18 cellular contexts compared by ENCODE assay signal in the genomic region with DNA sequence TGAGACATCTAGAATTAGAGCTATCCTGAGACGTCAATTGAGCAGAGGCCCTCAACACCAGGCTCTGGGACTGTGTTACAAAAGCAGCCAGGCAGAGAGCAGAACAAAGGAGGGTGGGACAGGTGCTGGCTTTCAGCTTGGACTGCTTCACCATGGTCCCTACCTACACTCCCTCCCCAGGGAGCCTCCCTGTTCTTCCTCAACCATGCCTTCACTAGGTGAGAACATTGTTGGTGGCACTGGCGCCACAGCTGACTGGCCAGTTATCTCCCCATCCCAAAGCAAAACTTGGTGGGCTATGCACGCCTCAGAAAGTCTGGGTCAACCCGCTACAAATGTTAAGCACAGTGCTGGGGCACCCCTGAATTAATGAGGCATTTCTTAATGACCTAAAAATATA.
DNase-seq lines count a peak whose midpoint lies in the region; ATAC-seq and TF ChIP-seq lines count a peak whose summit lies in the region.
"Had no signal": no experiment of that assay in that cellular context is flagged by ENCODE, and none has a peak within 500 bp of the region (broad histone marks: within the 10 kb centered on the region; RNA-seq: fewer than 3 reads in every experiment).

No MANE protein-coding gene starts in this region.

- TF ChIP-seq CTCF in gastroesophageal sphincter (IDR thresholded peaks at IDR 0.05) = no peak

- no peak overlapping the region for H3K27ac Mint-ChIP-seq in activated CD8-positive, alpha-beta T cell treated with anti-CD3 and anti-CD28 coated beads, Interleukin-2, amount 10 ng/mL, durations not matched to agents 7 days and 5 days
- H3K27ac Mint-ChIP-seq: activated naive CD8-positive, alpha-beta T cell; activated T-cell treated with anti-CD3 and anti-CD28 coated beads, Interleukin-2, amount 50 U/mL, for 24 hours; stimulated activated naive B cell treated with anti-CD40 and anti-IgM and Interleukin-4, amounts not matched to agents 10 μg/mL and 1 μg/mL and 100 μg/mL, for 72 hours had no signal

- H2BK5ac ChIP-seq in trophoblast cell (ENCODE audit: low read depth, low read length, poor library complexity) = peak overlapping the region; percentile 82

- H4K12ac ChIP-seq in trophoblast cell (ENCODE audit: low read depth, low read length) = peak overlapping the region; percentile 15

- H3K9ac ChIP-seq in HUES6 (ENCODE audit: low read length) (peak overlapping the region; percentile 53), trophoblast cell (ENCODE audit: low read length) (no peak overlapping the region)

- H2AK5ac ChIP-seq in trophoblast cell (ENCODE audit: low read length) = peak overlapping the region; percentile 98

- H3K9me3 ChIP-seq in HUES6 (ENCODE audit: control insufficient read depth, insufficient read depth, low read depth, low read length) (no peaks in the 10 kb centered on the region), gastroesophageal sphincter (no peaks in the 10 kb centered on the region), trophoblast cell (ENCODE audit: insufficient read depth, low read depth, low read length) (no peaks in the 10 kb centered on the region)
- H3K9me3 ChIP-seq: breast epithelium, upper lobe of left lung had no signal

- peaks cover 35% of the 10 kb centered on the region for H3K4me1 ChIP-seq in HUES6 (ENCODE audit: control insufficient read depth, insufficient read depth, low read length)
- H3K4me1 ChIP-seq in gastroesophageal sphincter = peaks cover 0 to 52% (median 21%) of the 10 kb centered on the region in 3 donors
- peaks cover 40 to 47% of the 10 kb centered on the region in 2 experiments for H3K4me1 ChIP-seq in trophoblast cell (ENCODE audit: control insufficient read depth in 1 of 2, insufficient read depth in 2 of 2, low read length in 2 of 2)
- H3K4me1 ChIP-seq: breast epithelium had no signal

- no peak overlapping the region for H3K4me3 ChIP-seq in HUES6 (ENCODE audit: low read depth, low read length)
- H3K4me3 ChIP-seq in gastroesophageal sphincter = no peak overlapping the region
- H3K4me3 ChIP-seq in trophoblast cell (ENCODE audit: low read depth, low read length) = no peak overlapping the region
- H3K4me3 ChIP-seq: breast epithelium, upper lobe of left lung had no signal

- no peaks in the 10 kb centered on the region for H3K4me1 Mint-ChIP-seq in activated CD8-positive, alpha-beta T cell treated with anti-CD3 and anti-CD28 coated beads, Interleukin-2, amount 10 ng/mL, durations not matched to agents 7 days and 5 days (ENCODE audit: low read depth)
- H3K4me1 Mint-ChIP-seq: stimulated activated naive B cell treated with anti-CD40 and anti-IgM and Interleukin-4, amounts not matched to agents 10 μg/mL and 1 μg/mL and 100 μg/mL, for 72 hours had no signal

- peak overlapping the region; percentile 87 for H3K14ac ChIP-seq in trophoblast cell (ENCODE audit: low read length)

- peak overlapping the region; percentile 74 for H2AFZ ChIP-seq in trophoblast cell (ENCODE audit: insufficient read depth, low read length, poor library complexity)

- H3K36me3 ChIP-seq in HUES6 (ENCODE audit: control insufficient read depth, insufficient read depth, low read length) (no peaks in the 10 kb centered on the region), gastroesophageal sphincter (no peaks in the 10 kb centered on the region), trophoblast cell (ENCODE audit: control insufficient read depth in 1 of 2, insufficient read depth in 2 of 2, low read length in 2 of 2) (no peaks in the 10 kb centered on the region)
- H3K36me3 ChIP-seq: breast epithelium, upper lobe of left lung had no signal

- DNase-seq in NCI-H2171 treated with DMSO at 0.1 percent for 48 hours (lab: John Stamatoyannopoulos, UW) = peak; percentile 52
- no peak for DNase-seq in trophoblast cell
- DNase-seq in DMS 273 treated with DMSO at 0.1 percent for 48 hours (lab: John Stamatoyannopoulos, UW) = no peak
- no peak for DNase-seq in activated CD8-positive, alpha-beta T cell treated with anti-CD3 and anti-CD28 coated beads, Interleukin-2, amount 10 ng/mL, durations not matched to agents 7 days and 5 days
- DNase-seq in kidney tubule cell (ENCODE audit: low spot score) = no peak
- DNase-seq: activated CD4-positive, alpha-beta T cell treated with anti-CD3 and anti-CD28 coated beads, Interleukin-2, amount 50 U/mL, for 1 hour; activated T-cell treated with anti-CD3 and anti-CD28 coated beads, Interleukin-2, amount 50 U/mL, for 24 hours; AML-193; HCEC 1CT; left colon; posterior cingulate gyrus; stimulated activated naive B cell treated with anti-CD40 and anti-IgM and Interleukin-4, amounts not matched to agents 10 μg/mL and 1 μg/mL and 100 μg/mL, for 72 hours had no signal

- ATAC-seq in gastroesophageal sphincter = no peak
- no peak for ATAC-seq in GM19397 (IDR thresholded peaks at IDR 0.05; ENCODE audit: unreplicated experiment)
- ATAC-seq in activated CD8-positive, alpha-beta T cell treated with anti-CD3 and anti-CD28 coated beads, Interleukin-2, amount 10 ng/mL, durations not matched to agents 7 days and 5 days = no peak
- ATAC-seq: stimulated activated naive B cell treated with anti-CD40 and anti-IgM and Interleukin-4, amounts not matched to agents 10 μg/mL and 1 μg/mL and 100 μg/mL, for 72 hours had no signal

- no peak for TF ChIP-seq POLR2A in gastroesophageal sphincter (IDR thresholded peaks at IDR 0.05)

- peak overlapping the region; percentile 86 for H4K8ac ChIP-seq in trophoblast cell (ENCODE audit: low read depth, low read length)

- peak overlapping the region; percentile 99 for H2BK120ac ChIP-seq in trophoblast cell (ENCODE audit: insufficient read depth, low read length, poor library complexity)

- WGBS in gastroesophageal sphincter (ENCODE audit: low coverage in 1 of 2), 2 donors = 73 to 75% methylated on average over 2 to 3 of the region's 4 CpGs
- no CpG with 5 or more reads among the region's 4 CpGs for WGBS in trophoblast cell (ENCODE audit: extremely low coverage, insufficient coverage, insufficient read length)

- peak overlapping the region; percentile 75 for H3K4ac ChIP-seq in trophoblast cell (ENCODE audit: low read depth, low read length)

- H3K4me2 ChIP-seq in trophoblast cell (ENCODE audit: low read length) = peak overlapping the region; percentile 63

- no peaks in the 10 kb centered on the region for H3K36me3 Mint-ChIP-seq in activated CD8-positive, alpha-beta T cell treated with anti-CD3 and anti-CD28 coated beads, Interleukin-2, amount 10 ng/mL, durations not matched to agents 7 days and 5 days (ENCODE audit: low read depth)
- H3K36me3 Mint-ChIP-seq: activated naive CD8-positive, alpha-beta T cell; stimulated activated naive B cell treated with anti-CD40 and anti-IgM and Interleukin-4, amounts not matched to agents 10 μg/mL and 1 μg/mL and 100 μg/mL, for 72 hours had no signal

- H2BK12ac ChIP-seq in trophoblast cell (ENCODE audit: low read length) = peak overlapping the region; percentile 84

- H3K23ac ChIP-seq in trophoblast cell (ENCODE audit: low read length) = no peak overlapping the region

- no peak for TF ChIP-seq EP300 in gastroesophageal sphincter (IDR thresholded peaks at IDR 0.05)

- peaks cover 37% of the 10 kb centered on the region for H3K27me3 Mint-ChIP-seq in activated CD8-positive, alpha-beta T cell treated with anti-CD3 and anti-CD28 coated beads, Interleukin-2, amount 10 ng/mL, durations not matched to agents 7 days and 5 days (ENCODE audit: low read depth)

- peaks cover 14% of the 10 kb centered on the region for H3K79me2 ChIP-seq in trophoblast cell (ENCODE audit: control insufficient read depth, insufficient read depth, low read length, poor library complexity)

- POLR2A ChIA-PET in activated CD8-positive, alpha-beta T cell treated with anti-CD3 and anti-CD28 coated beads, Interleukin-2, amount 10 ng/mL, durations not matched to agents 7 days and 5 days (lab: Charles Lee) = no interaction called here

- H3K18ac ChIP-seq in trophoblast cell (ENCODE audit: low read length) = peak overlapping the region; percentile 73

- H3K27me3 ChIP-seq in HUES6 (ENCODE audit: control insufficient read depth, insufficient read depth, low read length) (no peaks in the 10 kb centered on the region), gastroesophageal sphincter (no peaks in the 10 kb centered on the region), trophoblast cell (ENCODE audit: insufficient read depth, low read length) (no peaks in the 10 kb centered on the region)
- H3K27me3 ChIP-seq: breast epithelium, upper lobe of left lung had no signal

- CTCF ChIA-PET in activated CD8-positive, alpha-beta T cell treated with anti-CD3 and anti-CD28 coated beads, Interleukin-2, amount 10 ng/mL, durations not matched to agents 7 days and 5 days (lab: Charles Lee) = no interaction called here

- peak overlapping the region; percentile 72; the same call in 1 of the 2 replicates for H3K27ac ChIP-seq in HUES6 (ENCODE audit: low read depth, low read length)
- H3K27ac ChIP-seq in gastroesophageal sphincter = peak overlapping the region in 3 of 4 donors; percentile 63 to 70 (median 65)
- peak overlapping the region; percentile 100 for H3K27ac ChIP-seq in trophoblast cell (ENCODE audit: low read depth, low read length)
- H3K27ac ChIP-seq: breast epithelium, upper lobe of left lung had no signal

- peaks cover 58% of the 10 kb centered on the region for H3K79me1 ChIP-seq in trophoblast cell (ENCODE audit: low read length)

- no peaks in the 10 kb centered on the region for H3K9me3 Mint-ChIP-seq in activated CD8-positive, alpha-beta T cell treated with anti-CD3 and anti-CD28 coated beads, Interleukin-2, amount 10 ng/mL, durations not matched to agents 7 days and 5 days (ENCODE audit: insufficient read depth)
- H3K9me3 Mint-ChIP-seq: activated T-cell treated with anti-CD3 and anti-CD28 coated beads, Interleukin-2, amount 50 U/mL, for 24 hours; stimulated activated naive B cell treated with anti-CD40 and anti-IgM and Interleukin-4, amounts not matched to agents 10 μg/mL and 1 μg/mL and 100 μg/mL, for 72 hours had no signal

- H3K4me3 Mint-ChIP-seq in activated CD8-positive, alpha-beta T cell treated with anti-CD3 and anti-CD28 coated beads, Interleukin-2, amount 10 ng/mL, durations not matched to agents 7 days and 5 days = no peak overlapping the region
- H3K4me3 Mint-ChIP-seq: activated naive CD8-positive, alpha-beta T cell; activated T-cell treated with anti-CD3 and anti-CD28 coated beads, Interleukin-2, amount 50 U/mL, for 24 hours; stimulated activated naive B cell treated with anti-CD40 and anti-IgM and Interleukin-4, amounts not matched to agents 10 μg/mL and 1 μg/mL and 100 μg/mL, for 72 hours had no signal

- peak overlapping the region; percentile 97 for H4K91ac ChIP-seq in trophoblast cell (ENCODE audit: low read depth, low read length)
